19 cellular contexts compared by ENCODE assay signal in genomic region chr14:98167253-98167652, GRCh38.
A peak's percentile ranks its signal among the peaks of the same experiment; 100 is the strongest.
DNase-seq lines count a peak whose midpoint lies in the region; ATAC-seq and TF ChIP-seq lines count a peak whose summit lies in the region.
"Had no signal": no experiment of that assay in that cellular context is flagged by ENCODE, and none has a peak within 500 bp of the region (broad histone marks: within the 10 kb centered on the region; RNA-seq: fewer than 3 reads in every experiment).

No MANE protein-coding gene starts in this region.

- peaks cover 2% of the 10 kb centered on the region for H3K9me3 Mint-ChIP-seq in activated CD8-positive, alpha-beta memory T cell treated with anti-CD3 and anti-CD28 coated beads, Interleukin-2, amount 10 ng/mL, durations not matched to agents 7 days and 5 days (ENCODE audit: low read depth)
- no peaks in the 10 kb centered on the region for H3K9me3 Mint-ChIP-seq in CD8-positive, alpha-beta T cell
- H3K9me3 Mint-ChIP-seq in activated CD8-positive, alpha-beta T cell treated with anti-CD3 and anti-CD28 coated beads, Interleukin-2, amount 10 ng/mL, durations not matched to agents 7 days and 5 days (ENCODE audit: insufficient read depth) = peaks cover 9% of the 10 kb centered on the region
- peaks cover 0 to 15% (median 0%) of the 10 kb centered on the region in 11 donors for H3K9me3 Mint-ChIP-seq in naive thymus-derived CD4-positive, alpha-beta T cell

- H3K27ac Mint-ChIP-seq in activated CD8-positive, alpha-beta memory T cell treated with anti-CD3 and anti-CD28 coated beads, Interleukin-2, amount 10 ng/mL, durations not matched to agents 7 days and 5 days = no peak overlapping the region
- peak overlapping the region; percentile 99 for H3K27ac Mint-ChIP-seq in CD8-positive, alpha-beta T cell
- H3K27ac Mint-ChIP-seq in activated CD8-positive, alpha-beta T cell treated with anti-CD3 and anti-CD28 coated beads, Interleukin-2, amount 10 ng/mL, durations not matched to agents 7 days and 5 days = peak overlapping the region; percentile 54
- peak overlapping the region; percentile 83 to 100 (median 97) for H3K27ac Mint-ChIP-seq in naive thymus-derived CD4-positive, alpha-beta T cell
- H3K27ac Mint-ChIP-seq: brain had no signal

- DNase-seq in activated CD8-positive, alpha-beta memory T cell treated with anti-CD3 and anti-CD28 coated beads for 24 hours = peak; percentile 73
- no peak for DNase-seq in activated CD8-positive, alpha-beta memory T cell treated with anti-CD3 and anti-CD28 coated beads, Interleukin-2, amount 10 ng/mL, durations not matched to agents 7 days and 5 days
- DNase-seq in CD8-positive, alpha-beta T cell = peak in 1 of 7 experiments; percentile 56
- DNase-seq in activated CD8-positive, alpha-beta T cell treated with anti-CD3 and anti-CD28 coated beads, Interleukin-2, amount 10 ng/mL, durations not matched to agents 7 days and 5 days = peak; percentile 19
- no peak for DNase-seq in naive thymus-derived CD4-positive, alpha-beta T cell
- no peak for DNase-seq in right cardiac atrium
- DNase-seq in GDM1 (lab: John Stamatoyannopoulos, UW) = no peak
- no peak for DNase-seq in cardiac septum (ENCODE audit: low spot score)
- DNase-seq: C1 segment of cervical spinal cord; effector CD8-positive, alpha-beta T cell; foreskin keratinocyte; H7; mesendoderm; NCI-H1694; NCI-H526; stimulated activated CD4-positive, alpha-beta T cell treated with anti-CD3 and anti-CD28 coated beads, Interleukin-1b, Interleukin-23, amount 100 ng/mL, for 48 hours had no signal

- no peak overlapping the region for H3K4me3 Mint-ChIP-seq in activated CD8-positive, alpha-beta memory T cell treated with anti-CD3 and anti-CD28 coated beads, Interleukin-2, amount 10 ng/mL, durations not matched to agents 7 days and 5 days
- H3K4me3 Mint-ChIP-seq in CD8-positive, alpha-beta T cell = peak overlapping the region; percentile 64
- peak overlapping the region; percentile 6 for H3K4me3 Mint-ChIP-seq in activated CD8-positive, alpha-beta T cell treated with anti-CD3 and anti-CD28 coated beads, Interleukin-2, amount 10 ng/mL, durations not matched to agents 7 days and 5 days
- peak overlapping the region; percentile 48 to 84 (median 73) for H3K4me3 Mint-ChIP-seq in naive thymus-derived CD4-positive, alpha-beta T cell
- H3K4me3 Mint-ChIP-seq: brain had no signal

- POLR2A ChIA-PET in CD8-positive, alpha-beta T cell (lab: Charles Lee) = interaction anchor here (0.9 to 2.3 kb wide), 7 partner anchors 19 to 1025 kb away, joined by 3 to 16 read pairs (median 5); no protein-coding TSS in a partner anchor
- POLR2A ChIA-PET in activated CD8-positive, alpha-beta T cell treated with anti-CD3 and anti-CD28 coated beads, Interleukin-2, amount 10 ng/mL, durations not matched to agents 7 days and 5 days (lab: Charles Lee) = interaction anchor here (0.7 to 5.6 kb wide), 5 partner anchors 9 to 190 kb away, joined by 3 to 29 read pairs (median 4); no protein-coding TSS in a partner anchor
- POLR2A ChIA-PET in naive thymus-derived CD4-positive, alpha-beta T cell (lab: Charles Lee) = interaction anchor here (0.7 to 15.7 kb wide), 14 partner anchors 9 to 1105 kb away, joined by 3 to 413 read pairs (median 4); partner anchors contain the start of gene BCL11B

- CTCF ChIA-PET in activated CD8-positive, alpha-beta memory T cell treated with anti-CD3 and anti-CD28 coated beads, Interleukin-2, amount 10 ng/mL, durations not matched to agents 7 days and 5 days (lab: Charles Lee) = interaction anchor here (0.9 to 1.6 kb wide), 4 partner anchors 18 to 189 kb away, joined by 3 to 4 read pairs (median 3); no protein-coding TSS in a partner anchor
- CTCF ChIA-PET in CD8-positive, alpha-beta T cell (lab: Charles Lee) = interaction anchor here (0.5 to 7.8 kb wide), 2 partner anchors 29 to 1058 kb away, joined by 3 to 76 read pairs; no protein-coding TSS in a partner anchor
- CTCF ChIA-PET in activated CD8-positive, alpha-beta T cell treated with anti-CD3 and anti-CD28 coated beads, Interleukin-2, amount 10 ng/mL, durations not matched to agents 7 days and 5 days (lab: Charles Lee) = interaction anchor here (0.7 to 5.3 kb wide), 9 partner anchors 8 to 189 kb away, joined by 3 to 66 read pairs (median 4); no protein-coding TSS in a partner anchor
- CTCF ChIA-PET in naive thymus-derived CD4-positive, alpha-beta T cell (lab: Charles Lee) = interaction anchor here (1.0 to 2.5 kb wide), 6 partner anchors 27 to 151 kb away, joined by 3 to 25 read pairs (median 4); no protein-coding TSS in a partner anchor

- no peak for ATAC-seq in activated CD8-positive, alpha-beta memory T cell treated with anti-CD3 and anti-CD28 coated beads, Interleukin-2, amount 10 ng/mL, durations not matched to agents 7 days and 5 days
- peak; percentile 29 for ATAC-seq in CD8-positive, alpha-beta T cell
- peak; percentile 28 for ATAC-seq in activated CD8-positive, alpha-beta T cell treated with anti-CD3 and anti-CD28 coated beads, Interleukin-2, amount 10 ng/mL, durations not matched to agents 7 days and 5 days
- ATAC-seq in naive thymus-derived CD4-positive, alpha-beta T cell = peak; percentile 37
- ATAC-seq in right cardiac atrium = no peak
- ATAC-seq: foreskin keratinocyte had no signal

- H3K27ac ChIP-seq in CD8-positive, alpha-beta T cell (ENCODE audit: low read depth, low read length) = peak overlapping the region; percentile 39
- H3K27ac ChIP-seq in naive thymus-derived CD4-positive, alpha-beta T cell (ENCODE audit: low read depth, low read length) = peak overlapping the region; percentile 81
- no peak overlapping the region for H3K27ac ChIP-seq in right cardiac atrium (ENCODE audit: low read length)
- H3K27ac ChIP-seq: foreskin keratinocyte, KMS-11, vagina had no signal

- H3K27me3 Mint-ChIP-seq in activated CD8-positive, alpha-beta memory T cell treated with anti-CD3 and anti-CD28 coated beads, Interleukin-2, amount 10 ng/mL, durations not matched to agents 7 days and 5 days = no peaks in the 10 kb centered on the region
- H3K27me3 Mint-ChIP-seq in CD8-positive, alpha-beta T cell (ENCODE audit: low read depth) = no peaks in the 10 kb centered on the region
- no peaks in the 10 kb centered on the region for H3K27me3 Mint-ChIP-seq in activated CD8-positive, alpha-beta T cell treated with anti-CD3 and anti-CD28 coated beads, Interleukin-2, amount 10 ng/mL, durations not matched to agents 7 days and 5 days (ENCODE audit: low read depth)
- no peaks in the 10 kb centered on the region for H3K27me3 Mint-ChIP-seq in naive thymus-derived CD4-positive, alpha-beta T cell

- intact Hi-C loops in CD8-positive, alpha-beta T cell (cut with DNase I, micrococcal nuclease) = no loop called here
- intact Hi-C loops in naive thymus-derived CD4-positive, alpha-beta T cell (cut with micrococcal nuclease) = loop anchor here in 1 of 2 donors (1.0 to 2.0 kb wide), 2 partner anchors 8 to 16 kb away; no protein-coding TSS in a partner anchor
- intact Hi-C loops in right cardiac atrium (cut with DNase I) (no loop called here), cardiac septum (cut with DNase I) (no loop called here)

- H3K9me3 ChIP-seq in CD8-positive, alpha-beta T cell (ENCODE audit: low read length) = no peaks in the 10 kb centered on the region
- no peaks in the 10 kb centered on the region for H3K9me3 ChIP-seq in naive thymus-derived CD4-positive, alpha-beta T cell (ENCODE audit: control insufficient read depth in 2 of 3, low read length in 3 of 3)
- no peaks in the 10 kb centered on the region for H3K9me3 ChIP-seq in right cardiac atrium (ENCODE audit: control insufficient read depth, low read length)
- H3K9me3 ChIP-seq: vagina had no signal

- peaks cover 75% of the 10 kb centered on the region for H3K4me1 ChIP-seq in CD8-positive, alpha-beta T cell (ENCODE audit: insufficient read depth, low read length)
- peaks cover 51 to 84% of the 10 kb centered on the region in 2 donors for H3K4me1 ChIP-seq in naive thymus-derived CD4-positive, alpha-beta T cell (ENCODE audit: control insufficient read depth in 2 of 2, insufficient read depth in 2 of 2, low read length in 2 of 2)
- H3K4me1 ChIP-seq in right cardiac atrium (ENCODE audit: control insufficient read depth, insufficient read depth, low read length) = no peaks in the 10 kb centered on the region
- H3K4me1 ChIP-seq: foreskin keratinocyte, vagina had no signal

- H3K4me3 ChIP-seq in CD8-positive, alpha-beta T cell (ENCODE audit: low read depth, low read length) = peak overlapping the region; percentile 13
- peak overlapping the region; percentile 39 for H3K4me3 ChIP-seq in naive thymus-derived CD4-positive, alpha-beta T cell (ENCODE audit: low read length)
- no peak overlapping the region for H3K4me3 ChIP-seq in right cardiac atrium (ENCODE audit: low read length)
- H3K4me3 ChIP-seq: vagina had no signal

- H3K4me1 Mint-ChIP-seq in activated CD8-positive, alpha-beta memory T cell treated with anti-CD3 and anti-CD28 coated beads, Interleukin-2, amount 10 ng/mL, durations not matched to agents 7 days and 5 days = peaks cover 56% of the 10 kb centered on the region
- H3K4me1 Mint-ChIP-seq in CD8-positive, alpha-beta T cell (ENCODE audit: low read depth) = peaks cover 94% of the 10 kb centered on the region
- H3K4me1 Mint-ChIP-seq in activated CD8-positive, alpha-beta T cell treated with anti-CD3 and anti-CD28 coated beads, Interleukin-2, amount 10 ng/mL, durations not matched to agents 7 days and 5 days (ENCODE audit: low read depth) = peaks cover 81% of the 10 kb centered on the region
- H3K4me1 Mint-ChIP-seq in naive thymus-derived CD4-positive, alpha-beta T cell = peaks cover 50 to 100% (median 96%) of the 10 kb centered on the region in 7 donors

- no peak for TF ChIP-seq CTCF in CD8-positive, alpha-beta T cell (IDR thresholded peaks at IDR 0.05)

- peaks cover 25% of the 10 kb centered on the region for H3K36me3 Mint-ChIP-seq in activated CD8-positive, alpha-beta memory T cell treated with anti-CD3 and anti-CD28 coated beads, Interleukin-2, amount 10 ng/mL, durations not matched to agents 7 days and 5 days
- peaks cover 20% of the 10 kb centered on the region for H3K36me3 Mint-ChIP-seq in CD8-positive, alpha-beta T cell
- peaks cover 12% of the 10 kb centered on the region for H3K36me3 Mint-ChIP-seq in activated CD8-positive, alpha-beta T cell treated with anti-CD3 and anti-CD28 coated beads, Interleukin-2, amount 10 ng/mL, durations not matched to agents 7 days and 5 days (ENCODE audit: low read depth)
- H3K36me3 Mint-ChIP-seq in naive thymus-derived CD4-positive, alpha-beta T cell = peaks cover 11 to 26% (median 13%) of the 10 kb centered on the region in 5 donors
- H3K36me3 Mint-ChIP-seq: brain had no signal

- H3K36me3 ChIP-seq in CD8-positive, alpha-beta T cell (ENCODE audit: insufficient read depth, low read length) = no peaks in the 10 kb centered on the region
- H3K36me3 ChIP-seq in naive thymus-derived CD4-positive, alpha-beta T cell (ENCODE audit: control insufficient read depth in 2 of 3, insufficient read depth in 3 of 3, low read length in 3 of 3) = no peaks in the 10 kb centered on the region
- H3K36me3 ChIP-seq: vagina had no signal

- H3K27me3 ChIP-seq in CD8-positive, alpha-beta T cell (ENCODE audit: insufficient read depth, low read length) = no peaks in the 10 kb centered on the region
- H3K27me3 ChIP-seq in naive thymus-derived CD4-positive, alpha-beta T cell (ENCODE audit: control insufficient read depth in 2 of 2, insufficient read depth in 2 of 2, low read length in 2 of 2) = no peaks in the 10 kb centered on the region
- no peaks in the 10 kb centered on the region for H3K27me3 ChIP-seq in right cardiac atrium (ENCODE audit: control insufficient read depth, insufficient read depth)
- H3K27me3 ChIP-seq: foreskin keratinocyte, vagina had no signal

- 67% methylated on average over 9 of the region's 9 CpGs for WGBS in right cardiac atrium

Comparison
In these comparisons a context has a peak if more than half of its experiments do, and no peak if none do; other contexts are left out.
1. DNase-seq: peak in activated CD8-positive, alpha-beta memory T cell treated with anti-CD3 and anti-CD28 coated beads for 24 hours (single experiment) and activated CD8-positive, alpha-beta T cell treated with anti-CD3 and anti-CD28 coated beads, Interleukin-2, amount 10 ng/mL, durations not matched to agents 7 days and 5 days (single experiment); none in activated CD8-positive, alpha-beta memory T cell treated with anti-CD3 and anti-CD28 coated beads, Interleukin-2, amount 10 ng/mL, durations not matched to agents 7 days and 5 days (single experiment), naive thymus-derived CD4-positive, alpha-beta T cell (0 of 9), right cardiac atrium (0 of 3), GDM1 (single experiment) and cardiac septum (single experiment).
2. ATAC-seq: peak in CD8-positive, alpha-beta T cell (single experiment), activated CD8-positive, alpha-beta T cell treated with anti-CD3 and anti-CD28 coated beads, Interleukin-2, amount 10 ng/mL, durations not matched to agents 7 days and 5 days (single experiment) and naive thymus-derived CD4-positive, alpha-beta T cell (single experiment); none in activated CD8-positive, alpha-beta memory T cell treated with anti-CD3 and anti-CD28 coated beads, Interleukin-2, amount 10 ng/mL, durations not matched to agents 7 days and 5 days (single experiment) and right cardiac atrium (0 of 2).